Comparison of ENCODE assay signal across 1 cellular context in the genomic region with DNA sequence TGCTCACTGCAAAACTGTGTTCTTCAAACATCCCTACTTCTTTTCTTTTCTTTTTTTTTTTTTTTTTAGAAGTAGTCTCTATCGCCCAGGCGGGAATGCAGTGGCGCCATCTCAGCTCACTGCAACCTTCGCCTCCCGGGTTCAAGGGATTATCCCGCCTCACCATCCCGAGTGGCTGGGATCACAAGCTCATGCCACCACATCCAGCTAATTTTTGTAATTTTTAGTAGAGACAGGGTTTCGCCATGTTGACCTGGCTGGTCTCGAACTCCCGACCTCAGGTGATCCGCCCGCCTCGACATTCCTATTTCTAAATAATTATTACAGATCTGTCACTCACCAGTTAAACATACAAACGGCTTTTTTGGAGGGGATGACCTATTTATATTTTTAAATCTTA.
TF ChIP-seq lines count a peak whose summit lies in the region.

No MANE protein-coding gene starts in this region.

TF ChIP-seq in HEK293, 187 proteins besides CTCF, POLR2A, EP300 and RAD21 (continued from another document):
- TF ChIP-seq, protein P1, sequence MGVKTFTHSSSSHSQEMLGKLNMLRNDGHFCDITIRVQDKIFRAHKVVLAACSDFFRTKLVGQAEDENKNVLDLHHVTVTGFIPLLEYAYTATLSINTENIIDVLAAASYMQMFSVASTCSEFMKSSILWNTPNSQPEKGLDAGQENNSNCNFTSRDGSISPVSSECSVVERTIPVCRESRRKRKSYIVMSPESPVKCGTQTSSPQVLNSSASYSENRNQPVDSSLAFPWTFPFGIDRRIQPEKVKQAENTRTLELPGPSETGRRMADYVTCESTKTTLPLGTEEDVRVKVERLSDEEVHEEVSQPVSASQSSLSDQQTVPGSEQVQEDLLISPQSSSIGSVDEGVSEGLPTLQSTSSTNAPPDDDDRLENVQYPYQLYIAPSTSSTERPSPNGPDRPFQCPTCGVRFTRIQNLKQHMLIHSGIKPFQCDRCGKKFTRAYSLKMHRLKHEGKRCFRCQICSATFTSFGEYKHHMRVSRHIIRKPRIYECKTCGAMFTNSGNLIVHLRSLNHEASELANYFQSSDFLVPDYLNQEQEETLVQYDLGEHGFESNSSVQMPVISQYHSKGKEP (tag by site-specific recombination; IDR thresholded peaks at IDR 0.05): no peak
- no peak for TF ChIP-seq ZNF138 (tag by site-specific recombination; IDR thresholded peaks at IDR 0.05; ENCODE audit: borderline replicate concordance)
